Comparison of ENCODE assay signal across 37 cellular contexts in the genomic region with DNA sequence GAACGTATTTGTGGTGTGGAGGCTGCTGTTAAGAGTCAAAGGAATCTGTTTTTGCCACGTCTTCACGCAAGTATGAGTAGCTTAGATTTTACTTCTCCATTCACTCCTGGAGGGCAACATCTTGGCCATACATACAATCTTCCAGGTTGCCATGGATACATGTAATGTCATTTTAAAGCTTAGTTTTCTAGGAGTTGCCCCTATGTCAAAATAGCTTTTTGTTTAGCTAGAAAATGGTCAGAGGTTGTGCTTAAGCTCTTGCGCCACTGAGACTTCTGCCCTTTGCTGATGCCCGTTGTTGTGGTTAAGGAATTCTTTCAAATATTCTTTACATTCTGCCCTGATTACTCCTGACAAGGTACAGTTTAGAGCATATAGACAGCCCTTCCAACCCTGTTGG.
DNase-seq lines count a peak whose midpoint lies in the region; ATAC-seq, FAIRE-seq and TF ChIP-seq lines count a peak whose summit lies in the region.
"Had no signal": no experiment of that assay in that cellular context is flagged by ENCODE, and none has a peak within 500 bp of the region (broad histone marks: within the 10 kb centered on the region; RNA-seq: fewer than 3 reads in every experiment).

No MANE protein-coding gene starts in this region.

- H3K79me2 ChIP-seq in HepG2 (ENCODE audit: insufficient read depth, low read length) (no peaks in the 10 kb centered on the region), K562 (ENCODE audit: control insufficient read depth, insufficient read depth, low read length) (no peaks in the 10 kb centered on the region), trophoblast cell (ENCODE audit: control insufficient read depth, insufficient read depth, low read length, poor library complexity) (no peaks in the 10 kb centered on the region)

- H3K4me1 Mint-ChIP-seq in activated naive CD4-positive, alpha-beta T cell treated with anti-CD3 and anti-CD28 coated beads, Interleukin-2, amount 10 ng/mL, durations not matched to agents 7 days and 5 days: no peaks in the 10 kb centered on the region
- H3K4me1 Mint-ChIP-seq: B cell; CD14-positive monocyte; CD4-positive, alpha-beta memory T cell; CD4-positive, CD25-positive, alpha-beta regulatory T cell; CD8-positive, alpha-beta memory T cell had no signal

- H4K8ac ChIP-seq in neuronal stem cell (ENCODE audit: low read depth, low read length) (no peak overlapping the region), trophoblast cell (ENCODE audit: low read depth, low read length) (no peak overlapping the region)

- no peaks in the 10 kb centered on the region for H3K27me3 Mint-ChIP-seq in activated naive CD4-positive, alpha-beta T cell treated with anti-CD3 and anti-CD28 coated beads, Interleukin-2, amount 10 ng/mL, durations not matched to agents 7 days and 5 days
- H3K27me3 Mint-ChIP-seq: B cell; CD4-positive, alpha-beta memory T cell; CD4-positive, alpha-beta T cell; CD4-positive, CD25-positive, alpha-beta regulatory T cell; CD8-positive, alpha-beta memory T cell had no signal

- H2BK12ac ChIP-seq in neuronal stem cell (ENCODE audit: low read length) (no peak overlapping the region), trophoblast cell (ENCODE audit: low read length) (no peak overlapping the region)

- H2AK5ac ChIP-seq in neuronal stem cell (ENCODE audit: low read depth, low read length): no peak overlapping the region
- no peak overlapping the region for H2AK5ac ChIP-seq in trophoblast cell (ENCODE audit: low read length)

- TF ChIP-seq RAD21 in HepG2 (CRISPR knock-in tag; IDR thresholded peaks at IDR 0.05): no peak
- TF ChIP-seq RAD21 in K562 (CRISPR knock-in tag; conservative IDR thresholded peaks at IDR 0.05 in 1 of 2, IDR thresholded peaks at IDR 0.05 in 1 of 2): no peak

- H3K4me2 ChIP-seq in HepG2 (ENCODE audit: low read depth, low read length): no peak overlapping the region
- H3K4me2 ChIP-seq in K562 (ENCODE audit: insufficient read depth, low read length): no peak overlapping the region
- H3K4me2 ChIP-seq in neuronal stem cell (ENCODE audit: insufficient read depth, low read length, poor library complexity, severe bottlenecking): no peak overlapping the region
- H3K4me2 ChIP-seq in trophoblast cell (ENCODE audit: low read length): no peak overlapping the region
- H3K4me2 ChIP-seq: A549; BLaER1; BLaER1 treated with 17β-estradiol and CSF1 and Interleukin-3, amounts not matched to agents 10 nM and 100 nM had no signal

- peaks cover 2% of the 10 kb centered on the region for H3K9me3 Mint-ChIP-seq in activated naive CD4-positive, alpha-beta T cell treated with anti-CD3 and anti-CD28 coated beads, Interleukin-2, amount 10 ng/mL, durations not matched to agents 7 days and 5 days

- POLR2A ChIA-PET in HepG2 (lab: Yijun Ruan, JAX): no interaction called here
- POLR2A ChIA-PET in K562 (lab: Yijun Ruan, JAX): no interaction called here

- 6% methylated on average over 5 of the region's 5 CpGs for WGBS in HepG2 (ENCODE audit: low lambda C conversion rate)
- WGBS in right lobe of liver (ENCODE audit: insufficient coverage, low coverage, low lambda C conversion rate, missing lambda C conversion rate): 64% methylated on average over 5 of the region's 5 CpGs
- 12% methylated on average over 5 of the region's 5 CpGs for WGBS in K562 (ENCODE audit: insufficient coverage, low coverage, missing lambda C conversion rate)
- no CpG with 5 or more reads among the region's 5 CpGs for WGBS in neuronal stem cell (ENCODE audit: extremely low coverage in 2 of 2, insufficient read length in 2 of 2, insufficient replicate concordance in 1 of 2), 2 donors
- WGBS in trophoblast cell (ENCODE audit: extremely low coverage, insufficient coverage, insufficient read length): no CpG with 5 or more reads among the region's 5 CpGs

- no peak overlapping the region for H3K27ac ChIP-seq in HepG2 (ENCODE audit: extremely low read length, insufficient read depth, low read length)
- no peak overlapping the region for H3K27ac ChIP-seq in right lobe of liver
- H3K27ac ChIP-seq in K562 (ENCODE audit: extremely low read depth, low read depth, low read length): no peak overlapping the region
- H3K27ac ChIP-seq in neuronal stem cell (replicated peaks; ENCODE audit: low read length): no peak overlapping the region
- no peak overlapping the region for H3K27ac ChIP-seq in trophoblast cell (ENCODE audit: low read depth, low read length)
- H3K27ac ChIP-seq: 22Rv1; A549; BLaER1; BLaER1 treated with 17β-estradiol and CSF1 and Interleukin-3, amounts not matched to agents 10 nM and 100 nM; C4-2B had no signal

- H3K4ac ChIP-seq in neuronal stem cell (ENCODE audit: low read length) (no peak overlapping the region), trophoblast cell (ENCODE audit: low read depth, low read length) (no peak overlapping the region)

- TF ChIP-seq POLR2A in HepG2 (IDR thresholded peaks at IDR 0.05; ENCODE audit: insufficient read depth in 1 of 2, low read depth in 2 of 2, low read length in 2 of 2) (no peak), right lobe of liver (IDR thresholded peaks at IDR 0.05) (no peak), K562 (conservative IDR thresholded peaks at IDR 0.05) (no peak)

- H4K20me1 ChIP-seq in HepG2 (ENCODE audit: insufficient read depth, low read length) (no peaks in the 10 kb centered on the region), K562 (replicated peaks; ENCODE audit: control insufficient read depth, insufficient read depth, low read length) (no peaks in the 10 kb centered on the region)
- H4K20me1 ChIP-seq: BLaER1; BLaER1 treated with 17β-estradiol and CSF1 and Interleukin-3, amounts not matched to agents 10 nM and 100 nM had no signal

- intact Hi-C loops in HepG2 (cut with micrococcal nuclease; ENCODE audit: unreplicated experiment) (no loop called here), right lobe of liver (cut with DNase I) (no loop called here), K562 (cut with micrococcal nuclease) (no loop called here)

- no peak overlapping the region for H2BK120ac ChIP-seq in neuronal stem cell (ENCODE audit: low read depth, low read length)
- H2BK120ac ChIP-seq in trophoblast cell (ENCODE audit: insufficient read depth, low read length, poor library complexity): no peak overlapping the region

- no peaks in the 10 kb centered on the region for H3K36me3 Mint-ChIP-seq in activated naive CD4-positive, alpha-beta T cell treated with anti-CD3 and anti-CD28 coated beads, Interleukin-2, amount 10 ng/mL, durations not matched to agents 7 days and 5 days
- H3K36me3 Mint-ChIP-seq: CD14-positive monocyte; CD4-positive, alpha-beta memory T cell; CD4-positive, CD25-positive, alpha-beta regulatory T cell; CD8-positive, alpha-beta T cell had no signal

- no peaks in the 10 kb centered on the region for H3K36me3 ChIP-seq in HepG2 (replicated peaks in 1 of 2; ENCODE audit: control insufficient read depth in 1 of 2, insufficient read depth in 2 of 2, low read length in 2 of 2)
- no peaks in the 10 kb centered on the region for H3K36me3 ChIP-seq in right lobe of liver
- no peaks in the 10 kb centered on the region for H3K36me3 ChIP-seq in K562 (ENCODE audit: control insufficient read depth, insufficient read depth, low read length)
- no peaks in the 10 kb centered on the region for H3K36me3 ChIP-seq in neuronal stem cell (replicated peaks in 1 of 2; ENCODE audit: control insufficient read depth in 2 of 2, insufficient read depth in 2 of 2, low read length in 2 of 2)
- no peaks in the 10 kb centered on the region for H3K36me3 ChIP-seq in trophoblast cell (ENCODE audit: control insufficient read depth in 1 of 2, insufficient read depth in 2 of 2, low read length in 2 of 2)
- H3K36me3 ChIP-seq: BE2C; BLaER1; BLaER1 treated with 17β-estradiol and CSF1 and Interleukin-3, amounts not matched to agents 10 nM and 100 nM had no signal

- H3K27ac Mint-ChIP-seq in activated naive CD4-positive, alpha-beta T cell treated with anti-CD3 and anti-CD28 coated beads, Interleukin-2, amount 10 ng/mL, durations not matched to agents 7 days and 5 days: no peak overlapping the region
- H3K27ac Mint-ChIP-seq: B cell; CD14-positive monocyte; CD4-positive, alpha-beta memory T cell; CD4-positive, alpha-beta T cell; CD4-positive, CD25-positive, alpha-beta regulatory T cell; CD8-positive, alpha-beta memory T cell; CD8-positive, alpha-beta T cell had no signal

- H3K9ac ChIP-seq in HepG2 (ENCODE audit: insufficient read depth, low read depth, low read length) (no peak overlapping the region), K562 (ENCODE audit: insufficient read depth in 1 of 2, low read depth in 2 of 2, low read length in 2 of 2) (no peak overlapping the region), neuronal stem cell (ENCODE audit: low read depth, low read length, poor library complexity) (no peak overlapping the region), trophoblast cell (ENCODE audit: low read length) (no peak overlapping the region)
- H3K9ac ChIP-seq: BLaER1; BLaER1 treated with 17β-estradiol and CSF1 and Interleukin-3, amounts not matched to agents 10 nM and 100 nM had no signal

- DNase-seq in HepG2 (ENCODE audit: low spot score) (no peak), right lobe of liver (no peak), K562 (ENCODE audit: extremely low read depth in 1 of 4, low spot score in 3 of 4) (no peak), neuronal stem cell (ENCODE audit: low spot score) (no peak), trophoblast cell (peak; percentile 85 to 99), pons (ENCODE audit: low spot score) (no peak), NCI-H2227 (lab: John Stamatoyannopoulos, UW; ENCODE audit: unreplicated experiment) (no peak)
- no peak for DNase-seq in activated naive CD4-positive, alpha-beta T cell treated with anti-CD3 and anti-CD28 coated beads, Interleukin-2, amount 10 ng/mL, durations not matched to agents 7 days and 5 days
- DNase-seq: 8988T; ACHN; AML-193; BE2C; C1 segment of cervical spinal cord; Caco-2; Calu3; CD4-positive, alpha-beta memory T cell; CD4-positive, alpha-beta T cell; CD4-positive, CD25-positive, alpha-beta regulatory T cell; CD8-positive, alpha-beta memory T cell; CD8-positive, alpha-beta T cell; COR-L47; DMS 273 treated with DMSO at 0.1 percent for 48 hours; DMS153; DMS53; DMS79; DMS79 treated with DMSO at 0.1 percent for 48 hours; DND-41; EL had no signal

- no peak overlapping the region for H3K14ac ChIP-seq in neuronal stem cell (ENCODE audit: low read length)
- no peak overlapping the region for H3K14ac ChIP-seq in trophoblast cell (ENCODE audit: low read length)

- no peak overlapping the region for H3K4me3 ChIP-seq in HepG2 (replicated peaks in 1 of 3; ENCODE audit: insufficient read depth in 1 of 3, low read depth in 2 of 3, low read length in 3 of 3)
- H3K4me3 ChIP-seq in right lobe of liver: no peak overlapping the region
- H3K4me3 ChIP-seq in K562: no peak overlapping the region
- H3K4me3 ChIP-seq in neuronal stem cell (ENCODE audit: low read length in 2 of 2): no peak overlapping the region
- H3K4me3 ChIP-seq in trophoblast cell (ENCODE audit: low read depth, low read length): no peak overlapping the region
- H3K4me3 ChIP-seq: A549; BLaER1; BLaER1 treated with 17β-estradiol and CSF1 and Interleukin-3, amounts not matched to agents 10 nM and 100 nM had no signal

- TF ChIP-seq EP300 in HepG2 (IDR thresholded peaks at IDR 0.05; ENCODE audit: low read depth in 2 of 2, low read length in 2 of 2) (no peak), HepG2 (CRISPR knock-in tag; IDR thresholded peaks at IDR 0.05; ENCODE audit: borderline replicate concordance) (no peak), K562 (IDR thresholded peaks at IDR 0.05; ENCODE audit: low read length) (no peak)

- FAIRE-seq in HepG2 (lab: Jason Lieb, UNC) (no peak), K562 (lab: Jason Lieb, UNC) (no peak)
- FAIRE-seq: A204.1, A549, D721Med had no signal

- H2AFZ ChIP-seq in HepG2 (ENCODE audit: low read length): no peak overlapping the region
- H2AFZ ChIP-seq in K562 (ENCODE audit: low read depth, low read length): no peak overlapping the region
- peak overlapping the region; percentile 39 for H2AFZ ChIP-seq in neuronal stem cell (ENCODE audit: low read length)
- no peak overlapping the region for H2AFZ ChIP-seq in trophoblast cell (ENCODE audit: insufficient read depth, low read length, poor library complexity)

- H3K9me3 ChIP-seq in HepG2 (ENCODE audit: low read length): no peaks in the 10 kb centered on the region
- no peaks in the 10 kb centered on the region for H3K9me3 ChIP-seq in right lobe of liver
- H3K9me3 ChIP-seq in K562 (replicated peaks; ENCODE audit: control insufficient read depth, insufficient read depth, low read depth, low read length): no peaks in the 10 kb centered on the region
- peaks cover 0 to 2% of the 10 kb centered on the region in 2 donors for H3K9me3 ChIP-seq in neuronal stem cell (replicated peaks in 1 of 2; ENCODE audit: control insufficient read depth in 2 of 2, insufficient read depth in 1 of 2, low read depth in 1 of 2, low read length in 2 of 2)
- H3K9me3 ChIP-seq in trophoblast cell (ENCODE audit: insufficient read depth, low read depth, low read length): peaks cover 2% of the 10 kb centered on the region
- H3K9me3 ChIP-seq: A549; BE2C; BLaER1; BLaER1 treated with 17β-estradiol and CSF1 and Interleukin-3, amounts not matched to agents 10 nM and 100 nM; Caco-2 had no signal

- no peaks in the 10 kb centered on the region for H3K9me1 ChIP-seq in K562 (ENCODE audit: control insufficient read depth, insufficient read depth, low read length)

- ATAC-seq in HepG2 (no peak), right lobe of liver (no peak), K562 (no peak)
- ATAC-seq: A549; CD8-positive, alpha-beta T cell had no signal

- H2BK5ac ChIP-seq in neuronal stem cell (ENCODE audit: low read length) (no peak overlapping the region), trophoblast cell (ENCODE audit: low read depth, low read length, poor library complexity) (no peak overlapping the region)

- TF ChIP-seq CTCF in HepG2 (CRISPR knock-in tag; IDR thresholded peaks at IDR 0.05) (no peak), right lobe of liver (IDR thresholded peaks at IDR 0.05) (no peak), K562 (IDR thresholded peaks at IDR 0.05 in 2 of 3, conservative IDR thresholded peaks at IDR 0.05 in 1 of 3; ENCODE audit: insufficient read depth in 2 of 3, low read depth in 1 of 3, low read length in 3 of 3) (no peak)

- CTCF ChIA-PET in HepG2 (lab: Yijun Ruan, JAX; ENCODE audit: low intra/inter-chr PET ratio, low total read pairs) (no interaction called here), K562 (lab: Yijun Ruan, JAX; ENCODE audit: low intra/inter-chr PET ratio) (no interaction called here)
- CTCF ChIA-PET in activated naive CD4-positive, alpha-beta T cell treated with anti-CD3 and anti-CD28 coated beads, Interleukin-2, amount 10 ng/mL, durations not matched to agents 7 days and 5 days (lab: Charles Lee): no interaction called here

- H3K18ac ChIP-seq in neuronal stem cell (ENCODE audit: low read length) (no peak overlapping the region), trophoblast cell (ENCODE audit: low read length) (no peak overlapping the region)

- H3K79me1 ChIP-seq in neuronal stem cell (ENCODE audit: low read depth, low read length): no peaks in the 10 kb centered on the region
- no peaks in the 10 kb centered on the region for H3K79me1 ChIP-seq in trophoblast cell (ENCODE audit: low read length)

- H3K4me3 Mint-ChIP-seq in activated naive CD4-positive, alpha-beta T cell treated with anti-CD3 and anti-CD28 coated beads, Interleukin-2, amount 10 ng/mL, durations not matched to agents 7 days and 5 days: no peak overlapping the region
- H3K4me3 Mint-ChIP-seq: B cell; CD14-positive monocyte; CD4-positive, alpha-beta memory T cell; CD4-positive, alpha-beta T cell; CD4-positive, CD25-positive, alpha-beta regulatory T cell; CD8-positive, alpha-beta memory T cell; CD8-positive, alpha-beta T cell had no signal

- BruUV-seq in HepG2 (replicated peaks; lab: Mats Ljungman, UMichigan) (no TSS peak), K562 (replicated peaks; lab: Mats Ljungman, UMichigan) (no TSS peak)

- H3K4me1 ChIP-seq in HepG2 (ENCODE audit: insufficient read depth, low read length): no peaks in the 10 kb centered on the region
- H3K4me1 ChIP-seq in right lobe of liver: no peaks in the 10 kb centered on the region
- no peaks in the 10 kb centered on the region for H3K4me1 ChIP-seq in K562 (replicated peaks in 1 of 2; ENCODE audit: control insufficient read depth in 2 of 2, insufficient read depth in 2 of 2, low read length in 2 of 2)
- H3K4me1 ChIP-seq in neuronal stem cell (ENCODE audit: control insufficient read depth in 2 of 2, insufficient read depth in 1 of 2, low read depth in 1 of 2, low read length in 2 of 2): peaks cover 0 to 8% of the 10 kb centered on the region in 2 donors
- no peaks in the 10 kb centered on the region for H3K4me1 ChIP-seq in trophoblast cell (ENCODE audit: control insufficient read depth in 1 of 2, insufficient read depth in 2 of 2, low read length in 2 of 2)
- H3K4me1 ChIP-seq: A549; BE2C; BLaER1; BLaER1 treated with 17β-estradiol and CSF1 and Interleukin-3, amounts not matched to agents 10 nM and 100 nM; Caco-2 had no signal

- no peaks in the 10 kb centered on the region for H3K27me3 ChIP-seq in HepG2 (ENCODE audit: control insufficient read depth in 1 of 2, insufficient read depth in 2 of 2, low read length in 2 of 2)
- no peaks in the 10 kb centered on the region for H3K27me3 ChIP-seq in right lobe of liver
- no peaks in the 10 kb centered on the region for H3K27me3 ChIP-seq in K562 (ENCODE audit: control insufficient read depth in 2 of 2, insufficient read depth in 2 of 2, low read length in 2 of 2)
- no peaks in the 10 kb centered on the region for H3K27me3 ChIP-seq in neuronal stem cell (ENCODE audit: control insufficient read depth in 3 of 3, insufficient read depth in 3 of 3, low read depth in 1 of 3, low read length in 3 of 3)
- H3K27me3 ChIP-seq in trophoblast cell (ENCODE audit: insufficient read depth, low read length): no peaks in the 10 kb centered on the region
- H3K27me3 ChIP-seq: BE2C; BLaER1; BLaER1 treated with 17β-estradiol and CSF1 and Interleukin-3, amounts not matched to agents 10 nM and 100 nM had no signal

- no peak overlapping the region for H2BK15ac ChIP-seq in neuronal stem cell (ENCODE audit: low read length)

- H4K91ac ChIP-seq in neuronal stem cell (ENCODE audit: low read depth, low read length, poor library complexity) (no peak overlapping the region), trophoblast cell (ENCODE audit: low read depth, low read length) (no peak overlapping the region)

- H4K12ac ChIP-seq in trophoblast cell (ENCODE audit: low read depth, low read length): no peak overlapping the region

- H3K23ac ChIP-seq in neuronal stem cell (ENCODE audit: low read depth, low read length, poor library complexity): no peak overlapping the region
- no peak overlapping the region for H3K23ac ChIP-seq in trophoblast cell (ENCODE audit: low read length)

- in situ Hi-C loops in HepG2 (cut with HindIII; ENCODE audit: extremely low pct_ligation_motif_present, low pct_unique_long_range_greater_than_20kb): no loop called here
- in situ Hi-C loops in K562 (cut with MboI): no loop called here

Comparison
In these comparisons a context has a peak if more than half of its experiments do, and no peak if none do; other contexts are left out.
1. DNase-seq: peak in trophoblast cell (2 of 2); none in HepG2 (single experiment), right lobe of liver (0 of 3), K562 (0 of 4), neuronal stem cell (single experiment), pons (single experiment), NCI-H2227 (single experiment) and activated naive CD4-positive, alpha-beta T cell treated with anti-CD3 and anti-CD28 coated beads, Interleukin-2, amount 10 ng/mL, durations not matched to agents 7 days and 5 days (single experiment).